8 cellular contexts compared by ENCODE assay signal in the genomic region with DNA sequence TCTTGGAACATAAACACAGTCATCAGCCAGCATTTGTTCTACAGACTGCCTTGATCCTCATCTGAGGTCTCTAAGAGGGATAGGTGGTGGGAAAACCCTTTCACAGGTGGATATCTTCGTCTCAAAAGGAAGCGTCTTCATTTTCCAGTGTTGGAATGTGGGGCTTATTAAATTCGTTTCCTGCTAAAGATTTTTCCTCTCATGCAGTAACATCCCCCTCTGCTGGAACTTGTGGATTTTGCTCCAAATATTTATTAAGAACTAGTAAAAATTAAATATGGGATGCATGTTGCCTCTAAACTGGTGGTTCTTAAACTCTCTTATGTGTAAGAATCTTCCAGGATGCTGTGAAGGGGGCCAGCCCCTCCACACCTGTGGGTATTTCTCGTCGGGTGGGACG. TPM values are rescaled to one million over a fixed set of nuclear protein-coding genes. Genes with fewer than 3 reads are reported as not detected.
DNase-seq lines count a peak whose midpoint lies in the region; ATAC-seq and TF ChIP-seq lines count a peak whose summit lies in the region.

No MANE protein-coding gene starts in this region.

- intact Hi-C loops in MCF 10A (cut with micrococcal nuclease): loop anchor here (1.0 kb wide), 1 partner anchor 53 kb away; no protein-coding TSS in a partner anchor

- peaks cover 50% of the 10 kb centered on the region for H3K27me3 Mint-ChIP-seq in MCF 10A (ENCODE audit: insufficient read depth, unreplicated experiment)

- no peak for ATAC-seq in stimulated activated naive CD8-positive, alpha-beta T cell treated with anti-CD3 and anti-CD28 coated beads, Interleukin-15, Interleukin-2, amounts not matched to agents 100 U/mL and 50 U/mL, for 24 hours
- no peak for ATAC-seq in HG03108 (IDR thresholded peaks at IDR 0.05; ENCODE audit: unreplicated experiment)

- TF ChIP-seq CTCF in MCF 10A (IDR thresholded peaks at IDR 0.05; ENCODE audit: unreplicated experiment): peak; percentile 53

- H3K36me3 Mint-ChIP-seq in MCF 10A (ENCODE audit: insufficient read depth, unreplicated experiment): no peaks in the 10 kb centered on the region

- no peak overlapping the region for H3K27ac Mint-ChIP-seq in MCF 10A (ENCODE audit: low read depth, unreplicated experiment)

- POLR2A ChIA-PET in MCF 10A (lab: Yijun Ruan, JAX): interaction anchor here (0.8 kb wide), 1 partner anchor 31 kb away, joined by 4 read pairs; no protein-coding TSS in a partner anchor

- CTCF ChIA-PET in MCF 10A (lab: Yijun Ruan, JAX): interaction anchor here (1.6 to 2.2 kb wide), 2 partner anchors 52 to 53 kb away, joined by 13 to 14 read pairs; no protein-coding TSS in a partner anchor

- no TSS peak for BruUV-seq in MCF 10A (replicated peaks; lab: Mats Ljungman, UMichigan)

- peak; percentile 44 for DNase-seq in COLO829 (ENCODE audit: low spot score)
- peak; percentile 7 for DNase-seq in NAMALWA (ENCODE audit: low spot score)
- DNase-seq in MCF 10A (ENCODE audit: unreplicated experiment): peak; percentile 45
- peak; percentile 58 for DNase-seq in midbrain (lab: John Stamatoyannopoulos, UW)
- no peak for DNase-seq in activated gamma-delta T cell treated with Interleukin-2 at 50 U/mL for 16 hours
- no peak for DNase-seq in stimulated activated naive CD8-positive, alpha-beta T cell treated with anti-CD3 and anti-CD28 coated beads, Interleukin-15, Interleukin-2, amounts not matched to agents 100 U/mL and 50 U/mL, for 24 hours
- DNase-seq in stimulated activated CD4-positive, alpha-beta T cell treated with anti-CD3 and anti-CD28 coated beads, Interleukin-2, amount 100 ng/mL, for 48 hours: no peak

- no peaks in the 10 kb centered on the region for H3K4me1 Mint-ChIP-seq in MCF 10A (ENCODE audit: insufficient read depth, unreplicated experiment)

- H3K4me3 Mint-ChIP-seq in MCF 10A (ENCODE audit: unreplicated experiment): no peak overlapping the region

- no peaks in the 10 kb centered on the region for H3K9me3 Mint-ChIP-seq in MCF 10A (ENCODE audit: unreplicated experiment)

RNA-seq across cellular contexts. Expression of a gene that starts 20.1 kb away (rescaled TPM):
- total RNA-seq in MCF 10A (2022): 2.5 and 3.3 TPM in 2 replicates

Comparison
In these comparisons a context has a peak if more than half of its experiments do, and no peak if none do; other contexts are left out.
1. DNase-seq: peak in COLO829 (single experiment), NAMALWA (single experiment), MCF 10A (single experiment) and midbrain (single experiment); none in activated gamma-delta T cell treated with Interleukin-2 at 50 U/mL for 16 hours (single experiment), stimulated activated naive CD8-positive, alpha-beta T cell treated with anti-CD3 and anti-CD28 coated beads, Interleukin-15, Interleukin-2, amounts not matched to agents 100 U/mL and 50 U/mL, for 24 hours (single experiment) and stimulated activated CD4-positive, alpha-beta T cell treated with anti-CD3 and anti-CD28 coated beads, Interleukin-2, amount 100 ng/mL, for 48 hours (0 of 2).